In the genomic region with DNA sequence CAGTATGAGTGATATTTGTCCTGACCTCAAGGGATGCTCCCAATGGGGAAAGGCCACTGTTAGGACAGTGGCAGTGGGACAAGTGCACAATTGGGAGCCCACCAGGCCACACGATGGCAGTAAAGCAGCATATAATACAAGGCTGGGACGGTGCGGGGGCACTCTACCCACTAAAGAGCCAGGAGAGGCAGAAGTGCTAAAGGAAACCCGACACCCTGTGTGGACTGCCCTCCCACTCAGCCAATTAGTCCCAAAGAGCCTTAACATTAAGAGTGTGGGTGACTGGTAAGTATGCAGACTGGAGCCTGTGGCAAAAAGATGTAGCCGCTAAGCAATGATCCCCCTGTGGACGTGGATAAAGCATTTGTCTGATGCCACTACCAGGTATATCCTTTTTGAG, we compare ENCODE assay signal across 8 cellular contexts. TPM values are rescaled to one million over a fixed set of nuclear protein-coding genes. Genes with fewer than 3 reads are reported as not detected.
DNase-seq lines count a peak whose midpoint lies in the region; ATAC-seq and TF ChIP-seq lines count a peak whose summit lies in the region.

No MANE protein-coding gene starts in this region.

- peak; percentile 75 for DNase-seq in EL
- DNase-seq in NCI-H510A (lab: John Stamatoyannopoulos, UW), result peak; percentile 72
- DNase-seq in activated CD4-positive, alpha-beta T cell treated with anti-CD3 and anti-CD28 coated beads for 48 hours, result peak; percentile 77
- DNase-seq in colonic mucosa, result peak; percentile 66
- peak; percentile 87 for DNase-seq in lower lobe of right lung
- DNase-seq in stimulated activated CD8-positive, alpha-beta memory T cell treated with anti-CD3 and anti-CD28 coated beads, Interleukin-12 subunit alpha, Interleukin-12 subunit beta, amount 100 ng/mL, for 1 hour (ENCODE audit: low read depth), result peak; percentile 37

- TF ChIP-seq CTCF in colonic mucosa (IDR thresholded peaks at IDR 0.05) (peak; percentile 18), lower lobe of right lung (IDR thresholded peaks at IDR 0.05) (peak; percentile 75)

- intact Hi-C loops in colonic mucosa (cut with DNase I) (no loop called here), lower lobe of right lung (cut with DNase I) (no loop called here)

- H3K4me3 ChIP-seq in colonic mucosa, result no peak overlapping the region
- no peak overlapping the region for H3K4me3 ChIP-seq in lower lobe of right lung

- peak overlapping the region in 1 of 2 donors; percentile 34 for H3K9ac ChIP-seq in colonic mucosa (ENCODE audit: low read depth in 2 of 2, low read length in 2 of 2)

- H3K27me3 ChIP-seq in colonic mucosa (no peaks in the 10 kb centered on the region), lower lobe of right lung (ENCODE audit: low read depth) (no peaks in the 10 kb centered on the region)

- H3K4me1 ChIP-seq in colonic mucosa, result no peaks in the 10 kb centered on the region
- peaks cover 19% of the 10 kb centered on the region for H3K4me1 ChIP-seq in lower lobe of right lung

- ATAC-seq in HG02759 (IDR thresholded peaks at IDR 0.05; ENCODE audit: unreplicated experiment) (peak; percentile 55), lower lobe of right lung (peak; percentile 97), HG03469 (IDR thresholded peaks at IDR 0.05; ENCODE audit: unreplicated experiment) (no peak)

- no peaks in the 10 kb centered on the region for H3K36me3 ChIP-seq in colonic mucosa
- H3K36me3 ChIP-seq in lower lobe of right lung, result no peaks in the 10 kb centered on the region

- H3K27ac ChIP-seq in colonic mucosa (no peak overlapping the region), lower lobe of right lung (no peak overlapping the region)

- H3K9me3 ChIP-seq in colonic mucosa, result no peaks in the 10 kb centered on the region
- H3K9me3 ChIP-seq in lower lobe of right lung, result no peaks in the 10 kb centered on the region

RNA-seq across cellular contexts. Expression of gene ZNF589, which starts 8.2 kb away (rescaled TPM):
- total RNA-seq in colonic mucosa (10 to 100 TPM in 1 of 2 donors, 1 to 10 TPM in 1; 5.2 to 11.2 TPM), lower lobe of right lung (23.8 TPM)

RNA-seq across cellular contexts. Expression of gene CAMP, which starts 9.4 kb away (rescaled TPM):
- not detected for total RNA-seq in colonic mucosa
- 2.3 TPM for total RNA-seq in lower lobe of right lung

RNA-seq across cellular contexts. Expression of gene CDC25A, which starts 44.5 kb away (rescaled TPM):
- 10 to 100 TPM in 1 of 2 donors, 1 to 10 TPM in 1; 5.3 to 23.7 TPM for total RNA-seq in colonic mucosa
- 0.83 TPM for total RNA-seq in lower lobe of right lung

Comparison
In these comparisons a context has a peak if more than half of its experiments do, and no peak if none do; other contexts are left out.
1. DNase-seq: peak in every context shown above with its lines; median percentile 87 in lower lobe of right lung; 77 in activated CD4-positive, alpha-beta T cell treated with anti-CD3 and anti-CD28 coated beads for 48 hours; 75 in EL; 72 in NCI-H510A; 66 in colonic mucosa; 37 in stimulated activated CD8-positive, alpha-beta memory T cell treated with anti-CD3 and anti-CD28 coated beads, Interleukin-12 subunit alpha, Interleukin-12 subunit beta, amount 100 ng/mL, for 1 hour.